Comparison of ENCODE assay signal across 21 cellular contexts in the genomic region with DNA sequence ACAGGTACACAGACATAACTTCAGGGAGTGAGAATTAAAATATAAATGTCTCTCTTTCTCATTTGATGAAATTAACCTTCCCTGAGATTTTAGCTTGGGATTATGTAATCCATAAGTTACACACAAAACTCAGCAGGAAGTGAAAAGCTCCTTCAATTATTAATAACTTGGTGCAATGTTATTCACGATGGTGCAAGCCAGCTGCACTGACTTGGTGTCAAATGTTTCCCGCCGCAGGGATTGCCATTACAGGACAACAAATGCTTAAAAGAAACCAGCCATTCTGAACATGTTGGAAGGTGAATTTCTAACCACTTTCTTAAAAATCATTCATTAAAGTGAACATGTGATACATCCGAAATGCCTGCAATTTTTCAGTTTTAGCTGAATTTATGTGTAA.
DNase-seq lines count a peak whose midpoint lies in the region; ATAC-seq, FAIRE-seq and TF ChIP-seq lines count a peak whose summit lies in the region.
"Had no signal": no experiment of that assay in that cellular context is flagged by ENCODE, and none has a peak within 500 bp of the region (broad histone marks: within the 10 kb centered on the region; RNA-seq: fewer than 3 reads in every experiment).

No MANE protein-coding gene starts in this region.

- H2AFZ ChIP-seq in KMS-11 (ENCODE audit: low read depth), result no peak overlapping the region
- H2AFZ ChIP-seq: PC-9 had no signal

- CTCF ChIA-PET in activated B cell treated with CpG ODN at 0.5 μM for 24 hours (lab: Charles Lee), result no interaction called here

- H3K27ac ChIP-seq in BLaER1 (no peak overlapping the region), KMS-11 (no peak overlapping the region), gastrocnemius medialis (peak overlapping the region; percentile 47 to 69 (median 60))
- H3K27ac ChIP-seq: C4-2B, PC-9, SJCRH30 had no signal

- peaks cover 38% of the 10 kb centered on the region for H3K36me3 Mint-ChIP-seq in activated B cell treated with CpG ODN at 0.5 μM for 24 hours (ENCODE audit: low read depth)

- H3K27ac Mint-ChIP-seq in activated B cell treated with CpG ODN at 0.5 μM for 24 hours, result peak overlapping the region; percentile 90

- no peak overlapping the region for H3K4me3 Mint-ChIP-seq in activated B cell treated with CpG ODN at 0.5 μM for 24 hours

- no peaks in the 10 kb centered on the region for H3K79me2 ChIP-seq in KMS-11 (ENCODE audit: insufficient read depth, low read depth)

- peak overlapping the region; percentile 71; the same call in 1 of the 2 replicates for H3K4me2 ChIP-seq in BLaER1
- H3K4me2 ChIP-seq in KMS-11, result peak overlapping the region; percentile 96; the same call in 1 of the 2 replicates
- H3K4me2 ChIP-seq: PC-9 had no signal

- intact Hi-C loops in activated B cell treated with CpG ODN at 0.5 μM for 24 hours (cut with micrococcal nuclease), result loop anchor here (5.0 kb wide), 1 partner anchor 124 kb away; no protein-coding TSS in a partner anchor
- intact Hi-C loops in gastrocnemius medialis (cut with DNase I; ENCODE audit: low total_unique reads), result loop anchor here (5.0 kb wide), 1 partner anchor 124 kb away; no protein-coding TSS in a partner anchor

- TF ChIP-seq POLR2A in gastrocnemius medialis (IDR thresholded peaks at IDR 0.05), result no peak

- ATAC-seq in activated B cell treated with CpG ODN at 0.5 μM for 24 hours (ENCODE audit: low read depth) (no peak), gastrocnemius medialis (peak; percentile 44 to 62), HG02759 (IDR thresholded peaks at IDR 0.05; ENCODE audit: unreplicated experiment) (no peak)
- ATAC-seq: Right ventricle myocardium inferior, SK-N-SH treated with all-trans-retinoic acid at 6 μM for 48 hours had no signal

- H3K9me3 ChIP-seq in BLaER1, result peaks cover 11% of the 10 kb centered on the region
- no peaks in the 10 kb centered on the region for H3K9me3 ChIP-seq in gastrocnemius medialis
- H3K9me3 ChIP-seq: MG63 had no signal

- H3K4me1 ChIP-seq in BLaER1, result peaks cover 37% of the 10 kb centered on the region
- peaks cover 20% of the 10 kb centered on the region for H3K4me1 ChIP-seq in KMS-11 (ENCODE audit: low read depth, poor library complexity, severe bottlenecking)
- peaks cover 41 to 45% of the 10 kb centered on the region in 2 donors for H3K4me1 ChIP-seq in gastrocnemius medialis
- H3K4me1 ChIP-seq: SJCRH30 had no signal

- FAIRE-seq in frontal cortex (lab: Jason Lieb, UNC), result no peak
- FAIRE-seq: A204.1, H1 had no signal

- H3K36me3 ChIP-seq in BLaER1 (peaks cover 51% of the 10 kb centered on the region), KMS-11 (ENCODE audit: insufficient read depth) (no peaks in the 10 kb centered on the region), gastrocnemius medialis (peaks cover 0 to 16% of the 10 kb centered on the region in 2 donors)
- H3K36me3 ChIP-seq: MG63 had no signal

- in situ Hi-C loops in gastrocnemius medialis (cut with MboI; ENCODE audit: low sequenced_read_pairs in 4 of 4), result loop anchor here in 3 of 4 donors (10.0 to 25.0 kb wide), 2 partner anchors 746 to 748 kb away; no protein-coding TSS in a partner anchor

- no peaks in the 10 kb centered on the region for H3K27me3 Mint-ChIP-seq in activated B cell treated with CpG ODN at 0.5 μM for 24 hours

- H3K4me1 Mint-ChIP-seq in activated B cell treated with CpG ODN at 0.5 μM for 24 hours, result peaks cover 36% of the 10 kb centered on the region

- H3K9ac ChIP-seq in BLaER1 (no peak overlapping the region), KMS-11 (no peak overlapping the region)

- peaks cover 7% of the 10 kb centered on the region for H3K9me3 Mint-ChIP-seq in activated B cell treated with CpG ODN at 0.5 μM for 24 hours

- DNase-seq in activated B cell treated with CpG ODN at 0.5 μM for 24 hours, result no peak
- DNase-seq in gastrocnemius medialis, result no peak
- no peak for DNase-seq in T-helper 2 cell
- DNase-seq in NCI-H526 treated with DMSO at 0.1 percent for 48 hours (lab: John Stamatoyannopoulos, UW), result no peak
- no peak for DNase-seq in frontal cortex (ENCODE audit: low spot score in 2 of 2)
- DNase-seq: HCEC 1CT, KBM-7, MG63, NCI-H2029, NCI-H226, NCI-H510A, PC-9 had no signal

- no peaks in the 10 kb centered on the region for H3K27me3 ChIP-seq in BLaER1
- H3K27me3 ChIP-seq in KMS-11 (ENCODE audit: insufficient read depth, low read depth), result no peaks in the 10 kb centered on the region
- no peaks in the 10 kb centered on the region for H3K27me3 ChIP-seq in gastrocnemius medialis
- H3K27me3 ChIP-seq: MG63, SJCRH30 had no signal

- H3K4me3 ChIP-seq in BLaER1 (no peak overlapping the region), KMS-11 (IDR thresholded peaks at IDR 0.05; ENCODE audit: insufficient read depth, low read depth, low read length) (no peak overlapping the region), gastrocnemius medialis (no peak overlapping the region)
- H3K4me3 ChIP-seq: MG63, PC-9, SJCRH30 had no signal

- POLR2A ChIA-PET in activated B cell treated with CpG ODN at 0.5 μM for 24 hours (lab: Charles Lee), result no interaction called here

- H4K20me1 ChIP-seq in BLaER1, result no peaks in the 10 kb centered on the region
- H4K20me1 ChIP-seq in KMS-11 (ENCODE audit: insufficient read depth), result no peaks in the 10 kb centered on the region

- TF ChIP-seq CTCF in KMS-11 (conservative IDR thresholded peaks at IDR 0.05; ENCODE audit: low read depth, low read length), result no peak
- no peak for TF ChIP-seq CTCF in activated B cell treated with CpG ODN at 0.5 μM for 24 hours (IDR thresholded peaks at IDR 0.05)
- no peak for TF ChIP-seq CTCF in gastrocnemius medialis (IDR thresholded peaks at IDR 0.05 in 4 of 5, conservative IDR thresholded peaks at IDR 0.05 in 1 of 5)

Comparison
In these comparisons a context has a peak if more than half of its experiments do, and no peak if none do; other contexts are left out.
1. H3K27ac ChIP-seq: peak in gastrocnemius medialis (4 of 4); none in BLaER1 (single experiment) and KMS-11 (single experiment).
2. ATAC-seq: peak in gastrocnemius medialis (2 of 2); none in activated B cell treated with CpG ODN at 0.5 μM for 24 hours (single experiment) and HG02759 (single experiment).